Comparison of ENCODE assay signal across 23 cellular contexts in the genomic region with DNA sequence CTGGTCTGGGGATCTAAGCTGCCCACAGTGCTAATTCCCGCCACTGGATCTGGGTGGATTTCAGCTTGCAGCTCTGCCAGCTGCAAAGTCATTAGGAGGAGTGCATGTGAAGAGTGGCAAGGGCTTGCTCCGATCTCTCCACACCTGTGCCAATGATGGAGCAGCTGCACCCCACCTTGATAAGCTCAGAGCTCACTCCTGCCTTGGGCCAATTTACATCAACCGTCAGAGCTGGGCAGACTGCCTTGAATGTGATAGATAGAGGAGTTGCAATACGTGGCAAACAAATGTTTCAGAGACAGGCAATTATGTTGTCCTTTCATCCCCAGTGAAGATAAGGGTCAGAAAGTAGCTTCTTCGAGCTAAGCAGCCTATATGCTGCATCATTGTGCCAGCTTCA.
"Had no signal": no experiment of that assay in that cellular context is flagged by ENCODE, and none has a peak within 500 bp of the region (broad histone marks: within the 10 kb centered on the region; RNA-seq: fewer than 3 reads in every experiment).

No MANE protein-coding gene starts in this region.

- H3K4me3 Mint-ChIP-seq: effector memory CD8-positive, alpha-beta T cell; memory B cell; natural killer cell; stimulated activated effector memory CD8-positive, alpha-beta T cell treated with anti-CD3 and anti-CD28 coated beads, Interleukin-12 subunit alpha, Interleukin-12 subunit beta, amount 100 ng/mL, for 72 hours; type B pancreatic cell had no signal

- H3K9me3 Mint-ChIP-seq: effector memory CD8-positive, alpha-beta T cell; memory B cell; natural killer cell; stimulated activated effector memory CD8-positive, alpha-beta T cell treated with anti-CD3 and anti-CD28 coated beads, Interleukin-12 subunit alpha, Interleukin-12 subunit beta, amount 100 ng/mL, for 72 hours; type B pancreatic cell had no signal

- H3K27me3 Mint-ChIP-seq: type B pancreatic cell had no signal

- H3K36me3 ChIP-seq: gastrocnemius medialis, ovary, sigmoid colon, stomach, tibial artery had no signal

- H3K27ac ChIP-seq: gastrocnemius medialis, ovary, psoas muscle, sigmoid colon, stomach, tibial artery had no signal

- H3K9me3 ChIP-seq: gastrocnemius medialis, ovary, psoas muscle, sigmoid colon, stomach, tibial artery had no signal

- H3K27me3 ChIP-seq: gastrocnemius medialis, ovary, sigmoid colon, tibial artery had no signal

- H3K36me3 Mint-ChIP-seq: memory B cell; natural killer cell; stimulated activated effector memory CD8-positive, alpha-beta T cell treated with anti-CD3 and anti-CD28 coated beads, Interleukin-12 subunit alpha, Interleukin-12 subunit beta, amount 100 ng/mL, for 72 hours; type B pancreatic cell had no signal

- H3K4me1 Mint-ChIP-seq: memory B cell; natural killer cell; stimulated activated effector memory CD8-positive, alpha-beta T cell treated with anti-CD3 and anti-CD28 coated beads, Interleukin-12 subunit alpha, Interleukin-12 subunit beta, amount 100 ng/mL, for 72 hours had no signal

- H3K4me1 ChIP-seq: gastrocnemius medialis, psoas muscle, sigmoid colon, stomach, tibial artery had no signal

- DNase-seq: cortex of kidney; effector memory CD8-positive, alpha-beta T cell; foreskin fibroblast; gastrocnemius medialis; head of caudate nucleus; natural killer cell; occipital lobe; ovary; posterior cingulate gyrus; psoas muscle; right cardiac atrium; sigmoid colon; stimulated activated CD4-positive, alpha-beta T cell treated with anti-CD3 and anti-CD28 coated beads, Interleukin-2, amount 100 ng/mL, for 24 hours; stimulated activated CD4-positive, alpha-beta T cell treated with anti-CD3 and anti-CD28 coated beads, Interleukin-4, amount 100 ng/mL, for 24 hours; stimulated activated naive CD4-positive, alpha-beta T cell treated with Interleukin-2 at 50 U/mL for 16 hours; stomach; tibial artery had no signal

- H3K27ac Mint-ChIP-seq: effector memory CD8-positive, alpha-beta T cell; memory B cell; natural killer cell; stimulated activated effector memory CD8-positive, alpha-beta T cell treated with anti-CD3 and anti-CD28 coated beads, Interleukin-12 subunit alpha, Interleukin-12 subunit beta, amount 100 ng/mL, for 72 hours; type B pancreatic cell had no signal

- H3K4me3 ChIP-seq: gastrocnemius medialis, lung, ovary, psoas muscle, sigmoid colon, stomach, tibial artery had no signal

- ATAC-seq: effector memory CD8-positive, alpha-beta T cell; esophagus mucosa; gastrocnemius medialis; left lobe of liver; natural killer cell; psoas muscle; right cardiac atrium; stimulated activated effector memory CD8-positive, alpha-beta T cell treated with anti-CD3 and anti-CD28 coated beads, Interleukin-12 subunit alpha, Interleukin-12 subunit beta, amount 100 ng/mL, for 72 hours had no signal
